9 cellular contexts compared by ENCODE assay signal in the genomic region with DNA sequence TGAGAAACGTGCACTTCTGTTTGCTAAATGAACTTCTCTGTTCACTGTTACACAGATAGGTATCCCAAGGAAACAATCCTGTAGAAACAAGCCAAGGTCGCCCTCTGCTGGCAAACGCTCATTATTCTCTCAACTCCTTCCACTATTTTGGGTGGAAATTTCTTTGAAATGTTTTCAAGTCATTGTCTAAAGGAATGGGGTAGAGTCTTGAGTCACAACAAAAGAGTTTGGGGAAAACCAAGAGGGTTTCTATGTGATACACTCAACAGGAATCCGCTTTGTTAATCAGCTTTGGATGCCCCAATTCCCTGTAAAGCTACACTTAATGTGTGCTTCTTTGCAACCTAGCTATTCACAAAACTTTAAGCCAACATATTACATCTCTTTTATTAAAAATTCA. TPM values are rescaled to one million over a fixed set of nuclear protein-coding genes. Genes with fewer than 3 reads are reported as not detected.
DNase-seq lines count a peak whose midpoint lies in the region; ATAC-seq, FAIRE-seq and TF ChIP-seq lines count a peak whose summit lies in the region.
"Had no signal": no experiment of that assay in that cellular context is flagged by ENCODE, and none has a peak within 500 bp of the region (broad histone marks: within the 10 kb centered on the region; RNA-seq: fewer than 3 reads in every experiment).

No MANE protein-coding gene starts in this region.

- TF ChIP-seq CTCF in PC-3 (conservative IDR thresholded peaks at IDR 0.05; ENCODE audit: low read depth, low read length) (peak; percentile 97), tibial artery (IDR thresholded peaks at IDR 0.05) (peak; percentile 58 to 65)

- H3K4me3 ChIP-seq in PC-3 (ENCODE audit: low read length) (no peak overlapping the region), tibial artery (no peak overlapping the region)

- H3K9ac ChIP-seq in PC-3 (ENCODE audit: low read length), result no peak overlapping the region

- H3F3A ChIP-seq in PC-3 (ENCODE audit: low read length, unreplicated experiment), result no peaks in the 10 kb centered on the region

- no peaks in the 10 kb centered on the region for H4K20me1 ChIP-seq in PC-3 (ENCODE audit: low read length)

- peak; percentile 96 for FAIRE-seq in HTR-8/SVneo (lab: Jason Lieb, UNC)

- no peak overlapping the region for H3K4me2 ChIP-seq in PC-3 (ENCODE audit: low read length)

- H3K27ac ChIP-seq in PC-3 (ENCODE audit: low read length) (no peak overlapping the region), tibial artery (no peak overlapping the region)

- intact Hi-C loops in PC-3 (cut with micrococcal nuclease), result loop anchor here (1.0 to 10.0 kb wide), 2 partner anchors 257 to 792 kb away; no protein-coding TSS in a partner anchor
- intact Hi-C loops in tibial artery (cut with DNase I; ENCODE audit: low total_unique reads), result loop anchor here (10.0 kb wide), 1 partner anchor 802 kb away; no protein-coding TSS in a partner anchor

- peaks cover 4% of the 10 kb centered on the region for H3K36me3 Mint-ChIP-seq in activated T-cell treated with anti-CD3 and anti-CD28 coated beads, Interleukin-2, amount 50 U/mL, for 24 hours (ENCODE audit: low read depth)
- H3K36me3 Mint-ChIP-seq: activated naive CD4-positive, alpha-beta T cell treated with anti-CD3 and anti-CD28 coated beads, Interleukin-2, amount 50 U/mL, for 24 hours had no signal

- no peaks in the 10 kb centered on the region for H3K9me2 ChIP-seq in PC-3 (replicated peaks; ENCODE audit: low read length)

- H3K36me3 ChIP-seq in PC-3 (ENCODE audit: low read depth, low read length), result no peaks in the 10 kb centered on the region
- H3K36me3 ChIP-seq in tibial artery, result no peaks in the 10 kb centered on the region

- H3K27me3 ChIP-seq in PC-3 (ENCODE audit: low read length) (0 out of 2 replicates have a peak, but pooled peaks cover under 1% of the 10 kb centered on the region), tibial artery (peaks cover 0 to 10% of the 10 kb centered on the region in 2 donors)

- no TSS peak for BruUV-seq in PC-3 (replicated peaks; lab: Mats Ljungman, UMichigan)

- peaks cover 5% of the 10 kb centered on the region for H3K79me2 ChIP-seq in PC-3 (ENCODE audit: low read length)

- H3K4me1 Mint-ChIP-seq in activated T-cell treated with anti-CD3 and anti-CD28 coated beads, Interleukin-2, amount 50 U/mL, for 24 hours (ENCODE audit: low read depth), result peaks cover 8% of the 10 kb centered on the region

- H3K4me1 ChIP-seq in PC-3 (ENCODE audit: insufficient read depth, low read length), result peaks cover 11% of the 10 kb centered on the region
- H3K4me1 ChIP-seq in tibial artery, result peaks cover 0 to under 1% (median 0%) of the 10 kb centered on the region in 4 donors

- H3K9me3 ChIP-seq in PC-3 (ENCODE audit: low read length), result no peaks in the 10 kb centered on the region
- no peaks in the 10 kb centered on the region for H3K9me3 ChIP-seq in tibial artery

- peaks cover 9% of the 10 kb centered on the region for H3K27me3 Mint-ChIP-seq in activated T-cell treated with anti-CD3 and anti-CD28 coated beads, Interleukin-2, amount 50 U/mL, for 24 hours

- no peak overlapping the region for H3K4me3 Mint-ChIP-seq in activated T-cell treated with anti-CD3 and anti-CD28 coated beads, Interleukin-2, amount 50 U/mL, for 24 hours
- H3K4me3 Mint-ChIP-seq: activated naive CD4-positive, alpha-beta T cell treated with anti-CD3 and anti-CD28 coated beads, Interleukin-2, amount 50 U/mL, for 24 hours had no signal

- ATAC-seq in PC-3 (peak; percentile 57), GM21576 (IDR thresholded peaks at IDR 0.05; ENCODE audit: unreplicated experiment) (no peak)

- no peaks in the 10 kb centered on the region for H3K9me3 Mint-ChIP-seq in activated T-cell treated with anti-CD3 and anti-CD28 coated beads, Interleukin-2, amount 50 U/mL, for 24 hours
- H3K9me3 Mint-ChIP-seq: activated naive CD4-positive, alpha-beta T cell treated with anti-CD3 and anti-CD28 coated beads, Interleukin-2, amount 50 U/mL, for 24 hours had no signal

- H2AFZ ChIP-seq in PC-3 (ENCODE audit: low read length), result no peak overlapping the region

- CTCF ChIA-PET in PC-3 (lab: Charles Lee), result interaction anchor here (1.4 to 1.5 kb wide), 2 partner anchors 102 to 257 kb away, joined by 4 to 7 read pairs; no protein-coding TSS in a partner anchor

- POLR2A ChIA-PET in PC-3 (lab: Charles Lee; ENCODE audit: unreplicated experiment), result interaction anchor here (0.5 kb wide), 1 partner anchor 17 kb away, joined by 7 read pairs; no protein-coding TSS in a partner anchor

- no peak overlapping the region for H3K27ac Mint-ChIP-seq in activated T-cell treated with anti-CD3 and anti-CD28 coated beads, Interleukin-2, amount 50 U/mL, for 24 hours
- H3K27ac Mint-ChIP-seq: activated naive CD4-positive, alpha-beta T cell treated with anti-CD3 and anti-CD28 coated beads, Interleukin-2, amount 50 U/mL, for 24 hours had no signal

- DNase-seq in DMS 273 (lab: John Stamatoyannopoulos, UW; ENCODE audit: unreplicated experiment) (peak; percentile 85), HTR-8/SVneo (ENCODE audit: insufficient read length, low spot score) (peak; percentile 88), PC-3 (peak; percentile 94), fibroblast of peridontal ligament (ENCODE audit: extremely low read depth) (peak; percentile 89), nucleus accumbens (lab: John Stamatoyannopoulos, UW) (peak in 47 of 56 donors; percentile 3 to 91 (median 52)), tibial artery (peak in 1 of 2 donors; percentile 73)
- peak; percentile 74 for DNase-seq in activated T-cell treated with anti-CD3 and anti-CD28 coated beads, Interleukin-2, amount 50 U/mL, for 24 hours

RNA-seq across cellular contexts. Expression of a gene that starts 4.6 kb away (rescaled TPM):
- total RNA-seq in PC-3 (2014; rRNA removed), result 99.8 and 183 TPM in 2 replicates

RNA-seq across cellular contexts. Expression of a gene that starts 16.9 kb away (rescaled TPM):
- total RNA-seq in PC-3 (2014; rRNA removed), result not detected in 2 replicates

RNA-seq across cellular contexts. Expression of a gene that starts 44.7 kb away (rescaled TPM):
- total RNA-seq in PC-3 (2014; rRNA removed), result 56.5 and 59.3 TPM in 2 replicates
